Comparison of ENCODE assay signal across 8 cellular contexts in the genomic region with DNA sequence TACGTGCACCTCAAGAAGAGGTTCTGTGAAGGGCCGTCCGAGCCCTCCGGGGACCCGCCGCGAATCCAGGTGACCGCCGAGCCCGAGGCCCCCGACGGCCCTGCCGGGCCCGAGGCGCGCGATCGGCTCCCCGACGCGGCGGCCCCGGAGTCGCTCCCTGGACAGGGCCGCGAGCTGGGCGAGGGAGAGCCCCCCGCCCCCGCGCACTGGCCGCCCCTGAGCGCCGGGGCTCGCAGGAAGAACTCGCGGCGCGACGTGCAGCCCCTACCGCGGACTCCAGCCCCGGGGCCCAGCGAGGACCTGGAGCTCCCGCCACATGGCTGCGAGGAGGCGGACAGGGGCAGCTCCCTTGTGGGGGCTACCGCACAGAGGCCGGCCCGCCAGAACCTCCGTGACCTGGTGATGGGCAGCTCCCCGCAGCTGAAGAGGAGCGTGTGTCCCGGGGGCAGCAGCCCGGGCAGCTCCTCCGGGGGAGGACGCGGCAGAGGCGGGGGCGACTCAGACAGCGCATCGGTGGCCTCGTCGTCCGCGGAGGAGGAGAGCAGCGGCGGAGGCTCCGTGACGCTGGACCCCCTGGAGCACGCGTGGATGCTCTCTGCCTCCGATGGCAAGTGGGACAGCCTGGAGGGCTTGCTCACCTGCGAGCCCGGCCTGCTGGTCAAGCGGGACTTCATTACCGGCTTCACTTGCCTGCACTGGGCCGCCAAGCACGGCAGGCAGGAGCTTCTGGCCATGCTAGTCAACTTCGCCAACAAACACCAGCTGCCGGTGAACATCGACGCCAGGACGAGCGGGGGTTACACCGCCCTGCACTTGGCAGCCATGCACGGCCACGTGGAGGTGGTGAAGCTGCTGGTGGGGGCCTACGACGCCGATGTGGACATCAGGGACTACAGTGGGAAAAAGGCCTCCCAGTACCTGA. TPM values are rescaled to one million over a fixed set of nuclear protein-coding genes. Genes with fewer than 3 reads are reported as not detected.
DNase-seq lines count a peak whose midpoint lies in the region; ATAC-seq and TF ChIP-seq lines count a peak whose summit lies in the region.

No MANE protein-coding gene starts in this region.

- peaks cover 0 to 79% (median 0%) of the 10 kb centered on the region in 7 donors for H3K27me3 ChIP-seq in heart right ventricle

- H3K4me1 ChIP-seq in heart right ventricle: peaks cover 0 to 41% (median 31%) of the 10 kb centered on the region in 9 donors

- H3K9me3 ChIP-seq in heart right ventricle: no peaks in the 10 kb centered on the region

- 10 to 15% methylated on average over 83 to 90 of the region's 90 CpGs for WGBS in heart right ventricle, 2 donors

- intact Hi-C loops in heart right ventricle (cut with DNase I): loop anchor here in 5 of 10 donors (5.0 to 10.0 kb wide), 6 partner anchors 50 to 80 kb away; no protein-coding TSS in a partner anchor
- intact Hi-C loops in sciatic nerve (cut with DNase I): no loop called here

- TF ChIP-seq CTCF in heart right ventricle (IDR thresholded peaks at IDR 0.05): no peak

- ATAC-seq in heart right ventricle (no peak), sciatic nerve (no peak), GM19455 (IDR thresholded peaks at IDR 0.05; ENCODE audit: unreplicated experiment) (no peak), GM18520 (IDR thresholded peaks at IDR 0.05; ENCODE audit: unreplicated experiment) (no peak)

- H3K4me3 ChIP-seq in heart right ventricle: peak overlapping the region; percentile 47 to 93 (median 77)

- H3K36me3 ChIP-seq in heart right ventricle: no peaks in the 10 kb centered on the region

- DNase-seq in NCI-H1092 treated with DMSO at 0.1 percent for 48 hours (lab: John Stamatoyannopoulos, UW) (peak; percentile 16), NCI-H1092 (lab: John Stamatoyannopoulos, UW) (no peak), SW480 (ENCODE audit: low spot score) (peak; percentile 35), heart right ventricle (peak; percentile 12 to 24), sciatic nerve (ENCODE audit: low spot score) (peak; percentile 70), LoVo (ENCODE audit: low spot score) (no peak)

- peak overlapping the region in 9 of 10 donors; percentile 95 to 99 (median 99) for H3K27ac ChIP-seq in heart right ventricle

RNA-seq across cellular contexts. Expression of gene SOWAHC, which starts 0.8 kb away (rescaled TPM):
- total RNA-seq in heart right ventricle (1 to 10 TPM; 1.7 to 3.9 (median 2.1) TPM), sciatic nerve (30.9 TPM)
- 1 to 10 TPM; 1.1 to 1.2 TPM for polyA plus RNA-seq in heart right ventricle

RNA-seq across cellular contexts. Expression of gene SEPTIN10, which starts 1.2 kb away (rescaled TPM):
- total RNA-seq in heart right ventricle (10 to 100 TPM; 39.8 to 61.0 (median 53.0) TPM), sciatic nerve (135 TPM)
- 10 to 100 TPM; 20.9 to 21.6 TPM for polyA plus RNA-seq in heart right ventricle

Comparison
In these comparisons a context has a peak if more than half of its experiments do, and no peak if none do; other contexts are left out.
1. DNase-seq: peak in NCI-H1092 treated with DMSO at 0.1 percent for 48 hours (single experiment), SW480 (single experiment), heart right ventricle (2 of 2) and sciatic nerve (single experiment); none in NCI-H1092 (single experiment) and LoVo (single experiment).